In genomic region chr2:223971-224760, GRCh38 we compare ENCODE assay signal across 1 cellular context.
TF ChIP-seq lines count a peak whose summit lies in the region.

No MANE protein-coding gene starts in this region.

TF ChIP-seq in K562, 482 proteins besides CTCF, POLR2A, EP300 and RAD21 (continued from another document):
- TF ChIP-seq, protein P1, sequence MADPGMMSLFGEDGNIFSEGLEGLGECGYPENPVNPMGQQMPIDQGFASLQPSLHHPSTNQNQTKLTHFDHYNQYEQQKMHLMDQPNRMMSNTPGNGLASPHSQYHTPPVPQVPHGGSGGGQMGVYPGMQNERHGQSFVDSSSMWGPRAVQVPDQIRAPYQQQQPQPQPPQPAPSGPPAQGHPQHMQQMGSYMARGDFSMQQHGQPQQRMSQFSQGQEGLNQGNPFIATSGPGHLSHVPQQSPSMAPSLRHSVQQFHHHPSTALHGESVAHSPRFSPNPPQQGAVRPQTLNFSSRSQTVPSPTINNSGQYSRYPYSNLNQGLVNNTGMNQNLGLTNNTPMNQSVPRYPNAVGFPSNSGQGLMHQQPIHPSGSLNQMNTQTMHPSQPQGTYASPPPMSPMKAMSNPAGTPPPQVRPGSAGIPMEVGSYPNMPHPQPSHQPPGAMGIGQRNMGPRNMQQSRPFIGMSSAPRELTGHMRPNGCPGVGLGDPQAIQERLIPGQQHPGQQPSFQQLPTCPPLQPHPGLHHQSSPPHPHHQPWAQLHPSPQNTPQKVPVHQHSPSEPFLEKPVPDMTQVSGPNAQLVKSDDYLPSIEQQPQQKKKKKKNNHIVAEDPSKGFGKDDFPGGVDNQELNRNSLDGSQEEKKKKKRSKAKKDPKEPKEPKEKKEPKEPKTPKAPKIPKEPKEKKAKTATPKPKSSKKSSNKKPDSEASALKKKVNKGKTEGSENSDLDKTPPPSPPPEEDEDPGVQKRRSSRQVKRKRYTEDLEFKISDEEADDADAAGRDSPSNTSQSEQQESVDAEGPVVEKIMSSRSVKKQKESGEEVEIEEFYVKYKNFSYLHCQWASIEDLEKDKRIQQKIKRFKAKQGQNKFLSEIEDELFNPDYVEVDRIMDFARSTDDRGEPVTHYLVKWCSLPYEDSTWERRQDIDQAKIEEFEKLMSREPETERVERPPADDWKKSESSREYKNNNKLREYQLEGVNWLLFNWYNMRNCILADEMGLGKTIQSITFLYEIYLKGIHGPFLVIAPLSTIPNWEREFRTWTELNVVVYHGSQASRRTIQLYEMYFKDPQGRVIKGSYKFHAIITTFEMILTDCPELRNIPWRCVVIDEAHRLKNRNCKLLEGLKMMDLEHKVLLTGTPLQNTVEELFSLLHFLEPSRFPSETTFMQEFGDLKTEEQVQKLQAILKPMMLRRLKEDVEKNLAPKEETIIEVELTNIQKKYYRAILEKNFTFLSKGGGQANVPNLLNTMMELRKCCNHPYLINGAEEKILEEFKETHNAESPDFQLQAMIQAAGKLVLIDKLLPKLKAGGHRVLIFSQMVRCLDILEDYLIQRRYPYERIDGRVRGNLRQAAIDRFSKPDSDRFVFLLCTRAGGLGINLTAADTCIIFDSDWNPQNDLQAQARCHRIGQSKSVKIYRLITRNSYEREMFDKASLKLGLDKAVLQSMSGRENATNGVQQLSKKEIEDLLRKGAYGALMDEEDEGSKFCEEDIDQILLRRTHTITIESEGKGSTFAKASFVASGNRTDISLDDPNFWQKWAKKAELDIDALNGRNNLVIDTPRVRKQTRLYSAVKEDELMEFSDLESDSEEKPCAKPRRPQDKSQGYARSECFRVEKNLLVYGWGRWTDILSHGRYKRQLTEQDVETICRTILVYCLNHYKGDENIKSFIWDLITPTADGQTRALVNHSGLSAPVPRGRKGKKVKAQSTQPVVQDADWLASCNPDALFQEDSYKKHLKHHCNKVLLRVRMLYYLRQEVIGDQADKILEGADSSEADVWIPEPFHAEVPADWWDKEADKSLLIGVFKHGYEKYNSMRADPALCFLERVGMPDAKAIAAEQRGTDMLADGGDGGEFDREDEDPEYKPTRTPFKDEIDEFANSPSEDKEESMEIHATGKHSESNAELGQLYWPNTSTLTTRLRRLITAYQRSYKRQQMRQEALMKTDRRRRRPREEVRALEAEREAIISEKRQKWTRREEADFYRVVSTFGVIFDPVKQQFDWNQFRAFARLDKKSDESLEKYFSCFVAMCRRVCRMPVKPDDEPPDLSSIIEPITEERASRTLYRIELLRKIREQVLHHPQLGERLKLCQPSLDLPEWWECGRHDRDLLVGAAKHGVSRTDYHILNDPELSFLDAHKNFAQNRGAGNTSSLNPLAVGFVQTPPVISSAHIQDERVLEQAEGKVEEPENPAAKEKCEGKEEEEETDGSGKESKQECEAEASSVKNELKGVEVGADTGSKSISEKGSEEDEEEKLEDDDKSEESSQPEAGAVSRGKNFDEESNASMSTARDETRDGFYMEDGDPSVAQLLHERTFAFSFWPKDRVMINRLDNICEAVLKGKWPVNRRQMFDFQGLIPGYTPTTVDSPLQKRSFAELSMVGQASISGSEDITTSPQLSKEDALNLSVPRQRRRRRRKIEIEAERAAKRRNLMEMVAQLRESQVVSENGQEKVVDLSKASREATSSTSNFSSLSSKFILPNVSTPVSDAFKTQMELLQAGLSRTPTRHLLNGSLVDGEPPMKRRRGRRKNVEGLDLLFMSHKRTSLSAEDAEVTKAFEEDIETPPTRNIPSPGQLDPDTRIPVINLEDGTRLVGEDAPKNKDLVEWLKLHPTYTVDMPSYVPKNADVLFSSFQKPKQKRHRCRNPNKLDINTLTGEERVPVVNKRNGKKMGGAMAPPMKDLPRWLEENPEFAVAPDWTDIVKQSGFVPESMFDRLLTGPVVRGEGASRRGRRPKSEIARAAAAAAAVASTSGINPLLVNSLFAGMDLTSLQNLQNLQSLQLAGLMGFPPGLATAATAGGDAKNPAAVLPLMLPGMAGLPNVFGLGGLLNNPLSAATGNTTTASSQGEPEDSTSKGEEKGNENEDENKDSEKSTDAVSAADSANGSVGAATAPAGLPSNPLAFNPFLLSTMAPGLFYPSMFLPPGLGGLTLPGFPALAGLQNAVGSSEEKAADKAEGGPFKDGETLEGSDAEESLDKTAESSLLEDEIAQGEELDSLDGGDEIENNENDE (IDR thresholded peaks at IDR 0.05; ENCODE audit: low read depth, low read length): no peak
- TF ChIP-seq MYBL2 (IDR thresholded peaks at IDR 0.05; ENCODE audit: low read depth): peak; percentile 49; the same call in 1 of the 2 replicates
- TF ChIP-seq MYBL2 (CRISPR knock-in tag; IDR thresholded peaks at IDR 0.05; ENCODE audit: borderline replicate concordance): no peak
- TF ChIP-seq FIP1L1 (IDR thresholded peaks at IDR 0.05; ENCODE audit: low read depth, low read length, poor library complexity, severe bottlenecking): no peak
- TF ChIP-seq, protein P2, sequence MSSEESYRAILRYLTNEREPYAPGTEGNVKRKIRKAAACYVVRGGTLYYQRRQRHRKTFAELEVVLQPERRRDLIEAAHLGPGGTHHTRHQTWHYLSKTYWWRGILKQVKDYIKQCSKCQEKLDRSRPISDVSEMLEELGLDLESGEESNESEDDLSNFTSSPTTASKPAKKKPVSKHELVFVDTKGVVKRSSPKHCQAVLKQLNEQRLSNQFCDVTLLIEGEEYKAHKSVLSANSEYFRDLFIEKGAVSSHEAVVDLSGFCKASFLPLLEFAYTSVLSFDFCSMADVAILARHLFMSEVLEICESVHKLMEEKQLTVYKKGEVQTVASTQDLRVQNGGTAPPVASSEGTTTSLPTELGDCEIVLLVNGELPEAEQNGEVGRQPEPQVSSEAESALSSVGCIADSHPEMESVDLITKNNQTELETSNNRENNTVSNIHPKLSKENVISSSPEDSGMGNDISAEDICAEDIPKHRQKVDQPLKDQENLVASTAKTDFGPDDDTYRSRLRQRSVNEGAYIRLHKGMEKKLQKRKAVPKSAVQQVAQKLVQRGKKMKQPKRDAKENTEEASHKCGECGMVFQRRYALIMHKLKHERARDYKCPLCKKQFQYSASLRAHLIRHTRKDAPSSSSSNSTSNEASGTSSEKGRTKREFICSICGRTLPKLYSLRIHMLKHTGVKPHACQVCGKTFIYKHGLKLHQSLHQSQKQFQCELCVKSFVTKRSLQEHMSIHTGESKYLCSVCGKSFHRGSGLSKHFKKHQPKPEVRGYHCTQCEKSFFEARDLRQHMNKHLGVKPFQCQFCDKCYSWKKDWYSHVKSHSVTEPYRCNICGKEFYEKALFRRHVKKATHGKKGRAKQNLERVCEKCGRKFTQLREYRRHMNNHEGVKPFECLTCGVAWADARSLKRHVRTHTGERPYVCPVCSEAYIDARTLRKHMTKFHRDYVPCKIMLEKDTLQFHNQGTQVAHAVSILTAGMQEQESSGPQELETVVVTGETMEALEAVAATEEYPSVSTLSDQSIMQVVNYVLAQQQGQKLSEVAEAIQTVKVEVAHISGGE (CRISPR knock-in tag; IDR thresholded peaks at IDR 0.05): 0 out of 6 replicates have a peak, but pooled peaks of 1 of the 3 experiments have one; percentile 23
- TF ChIP-seq MGA (IDR thresholded peaks at IDR 0.05): peak; percentile 57
- TF ChIP-seq, protein P3, sequence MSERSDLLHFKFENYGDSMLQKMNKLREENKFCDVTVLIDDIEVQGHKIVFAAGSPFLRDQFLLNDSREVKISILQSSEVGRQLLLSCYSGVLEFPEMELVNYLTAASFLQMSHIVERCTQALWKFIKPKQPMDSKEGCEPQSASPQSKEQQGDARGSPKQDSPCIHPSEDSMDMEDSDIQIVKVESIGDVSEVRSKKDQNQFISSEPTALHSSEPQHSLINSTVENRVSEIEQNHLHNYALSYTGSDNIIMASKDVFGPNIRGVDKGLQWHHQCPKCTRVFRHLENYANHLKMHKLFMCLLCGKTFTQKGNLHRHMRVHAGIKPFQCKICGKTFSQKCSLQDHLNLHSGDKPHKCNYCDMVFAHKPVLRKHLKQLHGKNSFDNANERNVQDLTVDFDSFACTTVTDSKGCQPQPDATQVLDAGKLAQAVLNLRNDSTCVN (CRISPR knock-in tag; IDR thresholded peaks at IDR 0.05): no peak
- peak; percentile 30; the same call in 1 of the 2 replicates for TF ChIP-seq CXXC5 (CRISPR knock-in tag; IDR thresholded peaks at IDR 0.05)
- TF ChIP-seq CBFA2T2 (conservative IDR thresholded peaks at IDR 0.05): peak; percentile 45
- peak; percentile 27 for TF ChIP-seq MEIS2 (IDR thresholded peaks at IDR 0.05; ENCODE audit: partially characterized antibody)
- no peak for TF ChIP-seq ARID1B (IDR thresholded peaks at IDR 0.05)
- TF ChIP-seq, protein P4, sequence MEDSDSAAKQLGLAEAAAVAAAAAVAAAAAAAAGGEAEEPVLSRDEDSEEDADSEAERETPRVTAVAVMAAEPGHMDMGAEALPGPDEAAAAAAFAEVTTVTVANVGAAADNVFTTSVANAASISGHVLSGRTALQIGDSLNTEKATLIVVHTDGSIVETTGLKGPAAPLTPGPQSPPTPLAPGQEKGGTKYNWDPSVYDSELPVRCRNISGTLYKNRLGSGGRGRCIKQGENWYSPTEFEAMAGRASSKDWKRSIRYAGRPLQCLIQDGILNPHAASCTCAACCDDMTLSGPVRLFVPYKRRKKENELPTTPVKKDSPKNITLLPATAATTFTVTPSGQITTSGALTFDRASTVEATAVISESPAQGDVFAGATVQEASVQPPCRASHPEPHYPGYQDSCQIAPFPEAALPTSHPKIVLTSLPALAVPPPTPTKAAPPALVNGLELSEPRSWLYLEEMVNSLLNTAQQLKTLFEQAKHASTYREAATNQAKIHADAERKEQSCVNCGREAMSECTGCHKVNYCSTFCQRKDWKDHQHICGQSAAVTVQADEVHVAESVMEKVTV (CRISPR knock-in tag; IDR thresholded peaks at IDR 0.05): no peak
- TF ChIP-seq NRF1 (conservative IDR thresholded peaks at IDR 0.05 in 1 of 2, IDR thresholded peaks at IDR 0.05 in 1 of 2): 0 out of 4 replicates have a peak, but pooled peaks of 1 of the 2 experiments have one; percentile 38
- peak; percentile 70 for TF ChIP-seq CBFA2T3 (IDR thresholded peaks at IDR 0.05)
